1 cellular context compared by ENCODE assay signal in the genomic region with DNA sequence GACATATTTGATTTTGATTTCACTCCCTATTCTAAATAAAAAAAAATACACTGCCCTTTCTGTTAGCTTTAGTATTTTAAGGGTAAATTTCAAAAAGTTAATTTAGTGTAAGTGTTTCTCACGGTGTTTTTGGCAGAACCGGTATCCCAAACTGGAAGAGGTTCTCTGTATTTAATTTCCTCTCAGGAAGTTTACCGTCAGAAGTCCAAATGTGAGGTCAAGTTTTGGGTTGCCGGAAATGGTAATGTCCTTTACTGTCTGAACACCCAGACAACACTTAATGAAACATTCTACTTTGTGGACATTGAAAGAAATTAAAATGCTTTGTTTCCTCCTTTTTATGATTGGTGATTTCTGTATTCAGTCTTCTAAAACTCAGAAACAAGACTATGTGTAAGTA.
TF ChIP-seq lines count a peak whose summit lies in the region.

No MANE protein-coding gene starts in this region.

TF ChIP-seq in HCT116, 20 proteins besides CTCF, POLR2A, EP300 and RAD21 (continued from another document):
- TF ChIP-seq, protein P1, sequence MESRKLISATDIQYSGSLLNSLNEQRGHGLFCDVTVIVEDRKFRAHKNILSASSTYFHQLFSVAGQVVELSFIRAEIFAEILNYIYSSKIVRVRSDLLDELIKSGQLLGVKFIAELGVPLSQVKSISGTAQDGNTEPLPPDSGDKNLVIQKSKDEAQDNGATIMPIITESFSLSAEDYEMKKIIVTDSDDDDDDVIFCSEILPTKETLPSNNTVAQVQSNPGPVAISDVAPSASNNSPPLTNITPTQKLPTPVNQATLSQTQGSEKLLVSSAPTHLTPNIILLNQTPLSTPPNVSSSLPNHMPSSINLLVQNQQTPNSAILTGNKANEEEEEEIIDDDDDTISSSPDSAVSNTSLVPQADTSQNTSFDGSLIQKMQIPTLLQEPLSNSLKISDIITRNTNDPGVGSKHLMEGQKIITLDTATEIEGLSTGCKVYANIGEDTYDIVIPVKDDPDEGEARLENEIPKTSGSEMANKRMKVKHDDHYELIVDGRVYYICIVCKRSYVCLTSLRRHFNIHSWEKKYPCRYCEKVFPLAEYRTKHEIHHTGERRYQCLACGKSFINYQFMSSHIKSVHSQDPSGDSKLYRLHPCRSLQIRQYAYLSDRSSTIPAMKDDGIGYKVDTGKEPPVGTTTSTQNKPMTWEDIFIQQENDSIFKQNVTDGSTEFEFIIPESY (IDR thresholded peaks at IDR 0.05; ENCODE audit: extremely low read depth, insufficient replicate concordance, low read length): no peak
- TF ChIP-seq SIN3A (IDR thresholded peaks at IDR 0.05; ENCODE audit: low read depth): no peak
- TF ChIP-seq, protein P2, sequence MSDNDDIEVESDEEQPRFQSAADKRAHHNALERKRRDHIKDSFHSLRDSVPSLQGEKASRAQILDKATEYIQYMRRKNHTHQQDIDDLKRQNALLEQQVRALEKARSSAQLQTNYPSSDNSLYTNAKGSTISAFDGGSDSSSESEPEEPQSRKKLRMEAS (IDR thresholded peaks at IDR 0.05): no peak
- no peak for TF ChIP-seq SP1 (IDR thresholded peaks at IDR 0.05; ENCODE audit: low read depth)
- no peak for TF ChIP-seq ATF3 (IDR thresholded peaks at IDR 0.05)
- no peak for TF ChIP-seq POLR2AphosphoS5 (IDR thresholded peaks at IDR 0.05; ENCODE audit: low read depth, low read length)
